28 cellular contexts compared by ENCODE assay signal in the genomic region with DNA sequence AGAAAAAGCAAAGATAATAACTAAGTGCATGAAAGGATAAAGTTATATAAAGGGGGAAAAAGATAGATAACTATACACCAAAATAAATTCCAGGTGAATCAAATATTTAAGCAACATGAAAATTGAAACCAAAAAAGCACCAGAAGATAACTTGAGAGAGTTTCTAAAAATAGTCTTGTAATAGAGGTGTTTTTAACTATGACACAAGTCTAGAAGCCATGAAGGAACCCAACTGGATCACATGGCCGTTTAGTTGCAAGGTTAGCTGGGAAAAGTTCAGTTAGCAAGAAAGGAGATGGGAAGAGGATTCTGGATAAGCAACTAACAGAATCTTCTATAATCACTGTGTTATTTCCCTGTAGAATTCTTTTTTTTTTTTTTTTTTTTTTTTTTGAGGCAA. TPM values are rescaled to one million over a fixed set of nuclear protein-coding genes. Genes with fewer than 3 reads are reported as not detected.
DNase-seq lines count a peak whose midpoint lies in the region; ATAC-seq and TF ChIP-seq lines count a peak whose summit lies in the region.
"Had no signal": no experiment of that assay in that cellular context is flagged by ENCODE, and none has a peak within 500 bp of the region (broad histone marks: within the 10 kb centered on the region; RNA-seq: fewer than 3 reads in every experiment).

No MANE protein-coding gene starts in this region.

- H3K79me2 ChIP-seq in osteoblast (ENCODE audit: insufficient read depth, low read length): no peaks in the 10 kb centered on the region

- DNase-seq in RPMI8226 (peak; percentile 26), mesenchymal stem cell (no peak), osteoblast (ENCODE audit: insufficient read length, low spot score, missing footprints) (no peak), brain microvascular endothelial cell (no peak)
- DNase-seq: C1 segment of cervical spinal cord; CD4-positive, alpha-beta memory T cell; COR-L47; DMS 273 treated with DMSO at 0.1 percent for 48 hours; DMS79; EL; GDM1; HCEC 1CT; KG1; NCI-H1092 treated with DMSO at 0.1 percent for 48 hours; NCI-H1436; NCI-H187; NCI-H2081 treated with DMSO at 0.1 percent for 48 hours; NCI-H2171; NCI-H226; NCI-H510A; NCI-H69; OCI-M1; Peyer's patch; SIG-M5 had no signal

- H3K4me2 ChIP-seq in mesenchymal stem cell (ENCODE audit: low read length, poor library complexity, severe bottlenecking) (no peak overlapping the region), osteoblast (ENCODE audit: insufficient read depth, low read length) (no peak overlapping the region)

- no peaks in the 10 kb centered on the region for H3K36me3 ChIP-seq in mesenchymal stem cell (ENCODE audit: control insufficient read depth in 1 of 2, insufficient read depth in 2 of 2, low read depth in 1 of 2, low read length in 2 of 2)
- H3K36me3 ChIP-seq in osteoblast (ENCODE audit: insufficient read depth, low read length): no peaks in the 10 kb centered on the region
- H3K36me3 ChIP-seq in brain microvascular endothelial cell (replicated peaks): no peaks in the 10 kb centered on the region
- H3K36me3 ChIP-seq: Peyer's patch had no signal

- in situ Hi-C loops in brain microvascular endothelial cell (cut with HindIII; ENCODE audit: low pct_ligation_motif_present, low sequenced_read_pairs): no loop called here

- peak; percentile 45 for ATAC-seq in GM18909 (IDR thresholded peaks at IDR 0.05; ENCODE audit: poor library complexity, unreplicated experiment)
- ATAC-seq in HG02973 (IDR thresholded peaks at IDR 0.05; ENCODE audit: unreplicated experiment): peak; percentile 62
- no peak for ATAC-seq in GM18520 (IDR thresholded peaks at IDR 0.05; ENCODE audit: unreplicated experiment)

- H3K4me1 ChIP-seq in mesenchymal stem cell (ENCODE audit: control insufficient read depth, insufficient read depth, low read depth, low read length) (no peaks in the 10 kb centered on the region), osteoblast (ENCODE audit: insufficient read depth, low read length) (no peaks in the 10 kb centered on the region)
- H3K4me1 ChIP-seq: Peyer's patch had no signal

- H3K27ac ChIP-seq in mesenchymal stem cell (ENCODE audit: low read length, poor library complexity, severe bottlenecking): no peak overlapping the region
- H3K27ac ChIP-seq in osteoblast (ENCODE audit: low read depth, low read length): no peak overlapping the region
- no peak overlapping the region for H3K27ac ChIP-seq in brain microvascular endothelial cell
- H3K27ac ChIP-seq: Peyer's patch, SK-N-MC had no signal

- no peak overlapping the region for H2BK12ac ChIP-seq in mesenchymal stem cell (ENCODE audit: low read length in 2 of 2)

- no peak overlapping the region for H3K14ac ChIP-seq in mesenchymal stem cell (ENCODE audit: low read length in 2 of 2)

- H2BK15ac ChIP-seq in mesenchymal stem cell (ENCODE audit: low read depth, poor library complexity, severe bottlenecking): no peak overlapping the region

- H4K20me1 ChIP-seq in osteoblast (ENCODE audit: insufficient read depth, low read length): no peaks in the 10 kb centered on the region

- H3K27me3 ChIP-seq in mesenchymal stem cell (ENCODE audit: control insufficient read depth in 1 of 2, insufficient read depth in 1 of 2, low read length in 2 of 2) (no peaks in the 10 kb centered on the region), osteoblast (ENCODE audit: insufficient read depth, low read length) (no peaks in the 10 kb centered on the region), brain microvascular endothelial cell (replicated peaks) (no peaks in the 10 kb centered on the region)
- H3K27me3 ChIP-seq: Peyer's patch had no signal

- H3K9me3 ChIP-seq in mesenchymal stem cell (ENCODE audit: control insufficient read depth, low read length): no peaks in the 10 kb centered on the region
- no peaks in the 10 kb centered on the region for H3K9me3 ChIP-seq in osteoblast (ENCODE audit: low read depth, low read length)
- H3K9me3 ChIP-seq: Peyer's patch had no signal

- H4K91ac ChIP-seq in mesenchymal stem cell (ENCODE audit: low read length): no peak overlapping the region

- TF ChIP-seq CTCF in osteoblast (IDR thresholded peaks at IDR 0.05; ENCODE audit: extremely low read depth, low read depth, low read length): no peak
- TF ChIP-seq CTCF in brain microvascular endothelial cell (IDR thresholded peaks at IDR 0.05; ENCODE audit: low read depth, low read length, missing control alignments): no peak

- H3K4ac ChIP-seq in mesenchymal stem cell (ENCODE audit: low read depth in 1 of 2, low read length in 2 of 2): no peak overlapping the region

- H4K8ac ChIP-seq in mesenchymal stem cell (ENCODE audit: low read length): no peak overlapping the region

- H3K4me3 ChIP-seq in mesenchymal stem cell (ENCODE audit: insufficient read depth in 1 of 2, low read depth in 1 of 2, low read length in 2 of 2) (no peak overlapping the region), osteoblast (ENCODE audit: insufficient read depth, low read length) (no peak overlapping the region), brain microvascular endothelial cell (ENCODE audit: low read depth, low read length) (no peak overlapping the region)
- H3K4me3 ChIP-seq: Peyer's patch, SK-N-MC had no signal

- no peak overlapping the region for H2AFZ ChIP-seq in mesenchymal stem cell (ENCODE audit: low read depth, low read length)
- no peak overlapping the region for H2AFZ ChIP-seq in osteoblast (ENCODE audit: low read length)

- no peak overlapping the region for H2BK120ac ChIP-seq in mesenchymal stem cell (ENCODE audit: low read depth, low read length)

- no peak overlapping the region for H3K9ac ChIP-seq in mesenchymal stem cell (ENCODE audit: low read length)

- no peaks in the 10 kb centered on the region for H3K79me1 ChIP-seq in mesenchymal stem cell (replicated peaks; ENCODE audit: low read length, poor library complexity, severe bottlenecking)

- no peak overlapping the region for H3K23ac ChIP-seq in mesenchymal stem cell (ENCODE audit: low read length in 2 of 2)

- WGBS in mesenchymal stem cell: 100% methylated on average over 1 of the region's 1 CpG

- no peak overlapping the region for H2BK5ac ChIP-seq in mesenchymal stem cell (ENCODE audit: low read depth, low read length, poor library complexity, severe bottlenecking)

- H2AK5ac ChIP-seq in mesenchymal stem cell (ENCODE audit: low read length, severe bottlenecking): no peak overlapping the region

- no peak overlapping the region for H3K18ac ChIP-seq in mesenchymal stem cell (ENCODE audit: low read depth in 1 of 2, low read length in 2 of 2)

RNA-seq across cellular contexts. Expression of gene RASA1, which starts 9.2 kb away (rescaled TPM):
- 28.5 TPM for polyA plus RNA-seq in mesenchymal stem cell (2013, experiment 1 of 2)
- polyA plus RNA-seq in mesenchymal stem cell (2013, experiment 2 of 2): 30.0 TPM
- total RNA-seq in osteoblast: 42.4 and 43.8 TPM in 2 replicates
